In genomic region chr11:96145163-96145585, GRCh38 we compare ENCODE assay signal across 1 cellular context.
TF ChIP-seq lines count a peak whose summit lies in the region.

No MANE protein-coding gene starts in this region.

TF ChIP-seq in HepG2, 621 proteins besides CTCF, POLR2A, EP300 and RAD21 (continued from another document and continues in another):
- TF ChIP-seq STAT6 (CRISPR knock-in tag; IDR thresholded peaks at IDR 0.05; ENCODE audit: borderline replicate concordance) (no peak), ZZZ3 (CRISPR knock-in tag; IDR thresholded peaks at IDR 0.05; ENCODE audit: borderline replicate concordance) (no peak), PITX1 (CRISPR knock-in tag; IDR thresholded peaks at IDR 0.05) (peak; percentile 67; the same call in 1 of the 2 replicates), GLMP (CRISPR knock-in tag; IDR thresholded peaks at IDR 0.05; ENCODE audit: borderline replicate concordance) (no peak), NR2F1 (CRISPR knock-in tag; IDR thresholded peaks at IDR 0.05) (no peak), ZNF430 (CRISPR knock-in tag; IDR thresholded peaks at IDR 0.05) (no peak), EED (CRISPR knock-in tag; IDR thresholded peaks at IDR 0.05) (no peak), HNF4G (IDR thresholded peaks at IDR 0.05; ENCODE audit: borderline replicate concordance, low read depth, low read length) (no peak), HNF4G (CRISPR knock-in tag; IDR thresholded peaks at IDR 0.05; ENCODE audit: borderline replicate concordance, low read depth) (no peak), ZNF468 (CRISPR knock-in tag; IDR thresholded peaks at IDR 0.05) (no peak), HCFC1 (IDR thresholded peaks at IDR 0.05; ENCODE audit: low read depth, low read length) (no peak), NR2F6 (IDR thresholded peaks at IDR 0.05) (no peak), NR2F6 (CRISPR knock-in tag; IDR thresholded peaks at IDR 0.05) (peak; percentile 48; the same call in 1 of the 2 replicates), SOX13 (IDR thresholded peaks at IDR 0.05) (no peak), SOX13 (CRISPR knock-in tag; conservative IDR thresholded peaks at IDR 0.05 in 1 of 2, IDR thresholded peaks at IDR 0.05 in 1 of 2) (peak in 1 of 2 experiments; percentile 77; a peak in 2 of 4 replicates), HMGXB3 (CRISPR knock-in tag; IDR thresholded peaks at IDR 0.05; ENCODE audit: borderline replicate concordance) (no peak), ZNF614 (CRISPR knock-in tag; IDR thresholded peaks at IDR 0.05; ENCODE audit: borderline replicate concordance) (peak; percentile 85; the same call in 1 of the 2 replicates), ZMAT3 (CRISPR knock-in tag; conservative IDR thresholded peaks at IDR 0.05) (no peak), MED1 (CRISPR knock-in tag; IDR thresholded peaks at IDR 0.05) (peak; percentile 99), SNRNP70 (IDR thresholded peaks at IDR 0.05; ENCODE audit: low read depth, low read length) (no peak), MATR3 (CRISPR knock-in tag; IDR thresholded peaks at IDR 0.05) (no peak), SP1 (IDR thresholded peaks at IDR 0.05) (no peak), SP1 (CRISPR knock-in tag; IDR thresholded peaks at IDR 0.05) (no peak), ZNF17 (CRISPR knock-in tag; IDR thresholded peaks at IDR 0.05) (no peak), HES4 (CRISPR knock-in tag; IDR thresholded peaks at IDR 0.05; ENCODE audit: borderline replicate concordance) (no peak), STAG1 (CRISPR knock-in tag; IDR thresholded peaks at IDR 0.05) (peak; percentile 26; the same call in 1 of the 2 replicates), ZNF431 (CRISPR knock-in tag; IDR thresholded peaks at IDR 0.05; ENCODE audit: borderline replicate concordance, low read depth) (no peak), E2F5 (CRISPR knock-in tag; conservative IDR thresholded peaks at IDR 0.05) (no peak), NCOR1 (IDR thresholded peaks at IDR 0.05; ENCODE audit: borderline replicate concordance, low read length) (no peak), ZNF788 (CRISPR knock-in tag; IDR thresholded peaks at IDR 0.05; ENCODE audit: borderline replicate concordance) (no peak), ZNF562 (CRISPR knock-in tag; IDR thresholded peaks at IDR 0.05; ENCODE audit: borderline replicate concordance) (no peak), ATF5 (CRISPR knock-in tag; IDR thresholded peaks at IDR 0.05; ENCODE audit: low read depth) (no peak), RELA (CRISPR knock-in tag; IDR thresholded peaks at IDR 0.05) (no peak), MLLT10 (CRISPR knock-in tag; IDR thresholded peaks at IDR 0.05) (no peak), TBL1XR1 (IDR thresholded peaks at IDR 0.05; ENCODE audit: borderline replicate concordance, low read length, partially characterized antibody) (no peak), FOXK1 (CRISPR knock-in tag; IDR thresholded peaks at IDR 0.05; ENCODE audit: borderline replicate concordance, low read depth) (0 out of 2 replicates have a peak, but pooled peaks have one; percentile 36)
- TF ChIP-seq, protein P1, sequence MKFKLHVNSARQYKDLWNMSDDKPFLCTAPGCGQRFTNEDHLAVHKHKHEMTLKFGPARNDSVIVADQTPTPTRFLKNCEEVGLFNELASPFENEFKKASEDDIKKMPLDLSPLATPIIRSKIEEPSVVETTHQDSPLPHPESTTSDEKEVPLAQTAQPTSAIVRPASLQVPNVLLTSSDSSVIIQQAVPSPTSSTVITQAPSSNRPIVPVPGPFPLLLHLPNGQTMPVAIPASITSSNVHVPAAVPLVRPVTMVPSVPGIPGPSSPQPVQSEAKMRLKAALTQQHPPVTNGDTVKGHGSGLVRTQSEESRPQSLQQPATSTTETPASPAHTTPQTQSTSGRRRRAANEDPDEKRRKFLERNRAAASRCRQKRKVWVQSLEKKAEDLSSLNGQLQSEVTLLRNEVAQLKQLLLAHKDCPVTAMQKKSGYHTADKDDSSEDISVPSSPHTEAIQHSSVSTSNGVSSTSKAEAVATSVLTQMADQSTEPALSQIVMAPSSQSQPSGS (CRISPR knock-in tag; IDR thresholded peaks at IDR 0.05): 0 out of 2 replicates have a peak, but pooled peaks have one; percentile 42
- TF ChIP-seq, protein P2, sequence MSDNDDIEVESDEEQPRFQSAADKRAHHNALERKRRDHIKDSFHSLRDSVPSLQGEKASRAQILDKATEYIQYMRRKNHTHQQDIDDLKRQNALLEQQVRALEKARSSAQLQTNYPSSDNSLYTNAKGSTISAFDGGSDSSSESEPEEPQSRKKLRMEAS (IDR thresholded peaks at IDR 0.05): peak; percentile 64; the same call in 1 of the 2 replicates
- TF ChIP-seq, protein P3, sequence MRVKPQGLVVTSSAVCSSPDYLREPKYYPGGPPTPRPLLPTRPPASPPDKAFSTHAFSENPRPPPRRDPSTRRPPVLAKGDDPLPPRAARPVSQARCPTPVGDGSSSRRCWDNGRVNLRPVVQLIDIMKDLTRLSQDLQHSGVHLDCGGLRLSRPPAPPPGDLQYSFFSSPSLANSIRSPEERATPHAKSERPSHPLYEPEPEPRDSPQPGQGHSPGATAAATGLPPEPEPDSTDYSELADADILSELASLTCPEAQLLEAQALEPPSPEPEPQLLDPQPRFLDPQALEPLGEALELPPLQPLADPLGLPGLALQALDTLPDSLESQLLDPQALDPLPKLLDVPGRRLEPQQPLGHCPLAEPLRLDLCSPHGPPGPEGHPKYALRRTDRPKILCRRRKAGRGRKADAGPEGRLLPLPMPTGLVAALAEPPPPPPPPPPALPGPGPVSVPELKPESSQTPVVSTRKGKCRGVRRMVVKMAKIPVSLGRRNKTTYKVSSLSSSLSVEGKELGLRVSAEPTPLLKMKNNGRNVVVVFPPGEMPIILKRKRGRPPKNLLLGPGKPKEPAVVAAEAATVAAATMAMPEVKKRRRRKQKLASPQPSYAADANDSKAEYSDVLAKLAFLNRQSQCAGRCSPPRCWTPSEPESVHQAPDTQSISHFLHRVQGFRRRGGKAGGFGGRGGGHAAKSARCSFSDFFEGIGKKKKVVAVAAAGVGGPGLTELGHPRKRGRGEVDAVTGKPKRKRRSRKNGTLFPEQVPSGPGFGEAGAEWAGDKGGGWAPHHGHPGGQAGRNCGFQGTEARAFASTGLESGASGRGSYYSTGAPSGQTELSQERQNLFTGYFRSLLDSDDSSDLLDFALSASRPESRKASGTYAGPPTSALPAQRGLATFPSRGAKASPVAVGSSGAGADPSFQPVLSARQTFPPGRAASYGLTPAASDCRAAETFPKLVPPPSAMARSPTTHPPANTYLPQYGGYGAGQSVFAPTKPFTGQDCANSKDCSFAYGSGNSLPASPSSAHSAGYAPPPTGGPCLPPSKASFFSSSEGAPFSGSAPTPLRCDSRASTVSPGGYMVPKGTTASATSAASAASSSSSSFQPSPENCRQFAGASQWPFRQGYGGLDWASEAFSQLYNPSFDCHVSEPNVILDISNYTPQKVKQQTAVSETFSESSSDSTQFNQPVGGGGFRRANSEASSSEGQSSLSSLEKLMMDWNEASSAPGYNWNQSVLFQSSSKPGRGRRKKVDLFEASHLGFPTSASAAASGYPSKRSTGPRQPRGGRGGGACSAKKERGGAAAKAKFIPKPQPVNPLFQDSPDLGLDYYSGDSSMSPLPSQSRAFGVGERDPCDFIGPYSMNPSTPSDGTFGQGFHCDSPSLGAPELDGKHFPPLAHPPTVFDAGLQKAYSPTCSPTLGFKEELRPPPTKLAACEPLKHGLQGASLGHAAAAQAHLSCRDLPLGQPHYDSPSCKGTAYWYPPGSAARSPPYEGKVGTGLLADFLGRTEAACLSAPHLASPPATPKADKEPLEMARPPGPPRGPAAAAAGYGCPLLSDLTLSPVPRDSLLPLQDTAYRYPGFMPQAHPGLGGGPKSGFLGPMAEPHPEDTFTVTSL (CRISPR knock-in tag; IDR thresholded peaks at IDR 0.05; ENCODE audit: borderline replicate concordance): peak; percentile 75; the same call in 1 of the 2 replicates
- TF ChIP-seq, protein P4, sequence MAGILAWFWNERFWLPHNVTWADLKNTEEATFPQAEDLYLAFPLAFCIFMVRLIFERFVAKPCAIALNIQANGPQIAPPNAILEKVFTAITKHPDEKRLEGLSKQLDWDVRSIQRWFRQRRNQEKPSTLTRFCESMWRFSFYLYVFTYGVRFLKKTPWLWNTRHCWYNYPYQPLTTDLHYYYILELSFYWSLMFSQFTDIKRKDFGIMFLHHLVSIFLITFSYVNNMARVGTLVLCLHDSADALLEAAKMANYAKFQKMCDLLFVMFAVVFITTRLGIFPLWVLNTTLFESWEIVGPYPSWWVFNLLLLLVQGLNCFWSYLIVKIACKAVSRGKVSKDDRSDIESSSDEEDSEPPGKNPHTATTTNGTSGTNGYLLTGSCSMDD (CRISPR knock-in tag; IDR thresholded peaks at IDR 0.05): no peak
- TF ChIP-seq, protein P5, sequence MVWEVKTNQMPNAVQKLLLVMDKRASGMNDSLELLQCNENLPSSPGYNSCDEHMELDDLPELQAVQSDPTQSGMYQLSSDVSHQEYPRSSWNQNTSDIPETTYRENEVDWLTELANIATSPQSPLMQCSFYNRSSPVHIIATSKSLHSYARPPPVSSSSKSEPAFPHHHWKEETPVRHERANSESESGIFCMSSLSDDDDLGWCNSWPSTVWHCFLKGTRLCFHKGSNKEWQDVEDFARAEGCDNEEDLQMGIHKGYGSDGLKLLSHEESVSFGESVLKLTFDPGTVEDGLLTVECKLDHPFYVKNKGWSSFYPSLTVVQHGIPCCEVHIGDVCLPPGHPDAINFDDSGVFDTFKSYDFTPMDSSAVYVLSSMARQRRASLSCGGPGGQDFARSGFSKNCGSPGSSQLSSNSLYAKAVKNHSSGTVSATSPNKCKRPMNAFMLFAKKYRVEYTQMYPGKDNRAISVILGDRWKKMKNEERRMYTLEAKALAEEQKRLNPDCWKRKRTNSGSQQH (CRISPR knock-in tag; IDR thresholded peaks at IDR 0.05; ENCODE audit: low read depth): no peak
